In genomic region chr2:32777714-32778113, GRCh38 we compare ENCODE assay signal across 27 cellular contexts.
DNase-seq lines count a peak whose midpoint lies in the region; ATAC-seq, FAIRE-seq and TF ChIP-seq lines count a peak whose summit lies in the region.
"Had no signal": no experiment of that assay in that cellular context is flagged by ENCODE, and none has a peak within 500 bp of the region (broad histone marks: within the 10 kb centered on the region; RNA-seq: fewer than 3 reads in every experiment).

No MANE protein-coding gene starts in this region.

- H3K79me2 ChIP-seq in endothelial cell of umbilical vein (ENCODE audit: control insufficient read depth, insufficient read depth, low read length) = no peaks in the 10 kb centered on the region

- H3K9me3 ChIP-seq in breast epithelium (peaks cover 11 to 14% of the 10 kb centered on the region in 2 donors), A549 (peaks cover 26% of the 10 kb centered on the region), endothelial cell of umbilical vein (replicated peaks; ENCODE audit: control insufficient read depth, insufficient read depth, low read length) (no peaks in the 10 kb centered on the region), small intestine (ENCODE audit: control insufficient read depth, low read depth) (no peaks in the 10 kb centered on the region)
- H3K9me3 ChIP-seq: BE2C had no signal

- dilution Hi-C loops in endothelial cell of umbilical vein (cut with MboI; ENCODE audit: extremely low pct_ligation_motif_present, low sequenced_read_pairs) = no loop called here

- BruUV-seq in endothelial cell of umbilical vein (replicated peaks; lab: Mats Ljungman, UMichigan) = no TSS peak

- H3K9me1 ChIP-seq in endothelial cell of umbilical vein (replicated peaks; ENCODE audit: control insufficient read depth, extremely low read depth, insufficient read depth, low read length) = no peaks in the 10 kb centered on the region

- in situ Hi-C loops in T47D (cut with HindIII; ENCODE audit: low pct_unique_long_range_greater_than_20kb, low sequenced_read_pairs) = no loop called here

- H3K4me1 ChIP-seq in breast epithelium = no peaks in the 10 kb centered on the region
- no peaks in the 10 kb centered on the region for H3K4me1 ChIP-seq in A549
- H3K4me1 ChIP-seq in endothelial cell of umbilical vein (ENCODE audit: control insufficient read depth, extremely low read depth, insufficient read depth, low read length) = peaks cover 2% of the 10 kb centered on the region
- no peaks in the 10 kb centered on the region for H3K4me1 ChIP-seq in small intestine (ENCODE audit: control insufficient read depth in 2 of 2, insufficient read depth in 1 of 2, low read depth in 1 of 2, low read length in 1 of 2)
- H3K4me1 ChIP-seq: BE2C, BLaER1 had no signal

- H3K27ac ChIP-seq in breast epithelium = no peak overlapping the region
- H3K27ac ChIP-seq in A549 = no peak overlapping the region
- no peak overlapping the region for H3K27ac ChIP-seq in endothelial cell of umbilical vein (ENCODE audit: insufficient read depth, low read depth, low read length)
- no peak overlapping the region for H3K27ac ChIP-seq in small intestine (ENCODE audit: low read depth in 1 of 2, low read length in 1 of 2)
- H3K27ac ChIP-seq: 22Rv1, BLaER1 had no signal

- 87% methylated on average over 6 of the region's 6 CpGs for WGBS in A549 (ENCODE audit: missing lambda C conversion rate)
- 59 to 90% (median 70%) methylated on average over 6 of the region's 6 CpGs for WGBS in small intestine, 3 donors

- ATAC-seq in A549 (no peak), GM21515 (IDR thresholded peaks at IDR 0.05; ENCODE audit: unreplicated experiment) (no peak)
- ATAC-seq: GM12878 had no signal

- CTCF ChIA-PET in A549 (lab: Yijun Ruan, JAX) = interaction anchor here (0.9 kb wide), 1 partner anchor 595 kb away, joined by 3 read pairs; no protein-coding TSS in a partner anchor
- CTCF ChIA-PET in endothelial cell of umbilical vein (lab: Charles Lee) = interaction anchor here (0.8 to 1.6 kb wide), 4 partner anchors 20 to 618 kb away, joined by 3 read pairs; no protein-coding TSS in a partner anchor

- H3K9ac ChIP-seq in endothelial cell of umbilical vein (replicated peaks; ENCODE audit: extremely low read depth, insufficient read depth, low read length) = no peak overlapping the region
- H3K9ac ChIP-seq: BLaER1 had no signal

- H3K27me3 ChIP-seq in breast epithelium = no peaks in the 10 kb centered on the region
- H3K27me3 ChIP-seq in endothelial cell of umbilical vein (ENCODE audit: control insufficient read depth in 2 of 2, insufficient read depth in 2 of 2, low read length in 2 of 2) = no peaks in the 10 kb centered on the region
- H3K27me3 ChIP-seq in small intestine (ENCODE audit: control insufficient read depth in 2 of 2, insufficient read depth in 2 of 2, low read length in 2 of 2) = no peaks in the 10 kb centered on the region
- H3K27me3 ChIP-seq: BE2C, BLaER1 had no signal

- intact Hi-C loops in breast epithelium (cut with DNase I; ENCODE audit: low total_unique reads) = no loop called here
- intact Hi-C loops in endothelial cell of umbilical vein (cut with micrococcal nuclease) = no loop called here

- no peak overlapping the region for H3K4me3 ChIP-seq in breast epithelium
- no peak overlapping the region for H3K4me3 ChIP-seq in A549
- no peak overlapping the region for H3K4me3 ChIP-seq in endothelial cell of umbilical vein (replicated peaks in 1 of 3; ENCODE audit: insufficient read depth in 1 of 3, low read depth in 1 of 3, low read length in 3 of 3)
- H3K4me3 ChIP-seq in small intestine (ENCODE audit: low read depth in 1 of 2, low read length in 2 of 2) = no peak overlapping the region
- H3K4me3 ChIP-seq: BLaER1, GM12878 had no signal

- FAIRE-seq in A549 (lab: Jason Lieb, UNC) = peak; percentile 18
- peak; percentile 38 for FAIRE-seq in endothelial cell of umbilical vein (lab: Jason Lieb, UNC)
- FAIRE-seq in small intestine (lab: Jason Lieb, UNC) = no peak
- FAIRE-seq: GM12878, GM12892, GM18507, GM19239 had no signal

- H3K4me2 ChIP-seq in A549 (no peak overlapping the region), endothelial cell of umbilical vein (ENCODE audit: insufficient read depth, low read length) (no peak overlapping the region)
- H3K4me2 ChIP-seq: BLaER1 had no signal

- TF ChIP-seq POLR2A in breast epithelium (IDR thresholded peaks at IDR 0.05) (no peak), A549 (IDR thresholded peaks at IDR 0.05; ENCODE audit: low read length) (no peak), endothelial cell of umbilical vein (IDR thresholded peaks at IDR 0.05; ENCODE audit: low read depth, low read length) (no peak)

- H4K20me1 ChIP-seq in endothelial cell of umbilical vein (replicated peaks; ENCODE audit: control insufficient read depth, extremely low read depth, insufficient read depth, low read length) = no peaks in the 10 kb centered on the region
- H4K20me1 ChIP-seq: BLaER1 had no signal

- peaks cover 5% of the 10 kb centered on the region for H3K36me3 ChIP-seq in breast epithelium
- H3K36me3 ChIP-seq in endothelial cell of umbilical vein (ENCODE audit: control insufficient read depth in 2 of 2, extremely low read depth in 1 of 2, insufficient read depth in 2 of 2, low read length in 2 of 2) = no peaks in the 10 kb centered on the region
- peaks cover 0 to 2% of the 10 kb centered on the region in 2 donors for H3K36me3 ChIP-seq in small intestine (ENCODE audit: control insufficient read depth in 2 of 2, insufficient read depth in 2 of 2, low read length in 2 of 2)
- H3K36me3 ChIP-seq: BE2C had no signal

- TF ChIP-seq RAD21 in A549 (conservative IDR thresholded peaks at IDR 0.05 in 1 of 2, IDR thresholded peaks at IDR 0.05 in 1 of 2) = no peak

- no peak for TF ChIP-seq EP300 in A549 (IDR thresholded peaks at IDR 0.05)

- DNase-seq in T47D (ENCODE audit: low read depth in 1 of 2, low spot score in 1 of 2) = peak; percentile 15 to 21
- DNase-seq in breast epithelium (ENCODE audit: low spot score in 2 of 2) = no peak
- no peak for DNase-seq in A549 (ENCODE audit: low read depth in 1 of 2, low spot score in 1 of 2)
- no peak for DNase-seq in endothelial cell of umbilical vein (ENCODE audit: low read depth, low spot score)
- peak; percentile 62 for DNase-seq in small intestine
- DNase-seq in GM19238 (ENCODE audit: insufficient read length, low spot score) = no peak
- DNase-seq: ACHN; BE2C; C1 segment of cervical spinal cord; CD4-positive, alpha-beta memory T cell; CD4-positive, CD25-positive, alpha-beta regulatory T cell; CD8-positive, alpha-beta memory T cell; COR-L47; DMS 273 treated with DMSO at 0.1 percent for 48 hours; DMS153; DMS53; DMS79; DND-41; EL; GDM1 had no signal

- TF ChIP-seq CTCF in breast epithelium (IDR thresholded peaks at IDR 0.05) = no peak
- no peak for TF ChIP-seq CTCF in A549 (IDR thresholded peaks at IDR 0.05)
- TF ChIP-seq CTCF in endothelial cell of umbilical vein (IDR thresholded peaks at IDR 0.05; ENCODE audit: extremely low read depth in 1 of 2, insufficient read depth in 1 of 2, low read depth in 1 of 2, low read length in 2 of 2) = no peak

- POLR2A ChIA-PET in A549 (lab: Yijun Ruan, JAX) (no interaction called here), endothelial cell of umbilical vein (lab: Charles Lee) (no interaction called here)

- no peak overlapping the region for H2AFZ ChIP-seq in endothelial cell of umbilical vein (ENCODE audit: low read depth, low read length)

TF ChIP-seq in A549, 52 proteins besides CTCF, POLR2A, EP300 and RAD21 (continues in another document):
- TF ChIP-seq CHD4 (IDR thresholded peaks at IDR 0.05; ENCODE audit: borderline replicate concordance) = no peak
- TF ChIP-seq BHLHE40 (IDR thresholded peaks at IDR 0.05; ENCODE audit: low read depth, low read length) = no peak
- no peak for TF ChIP-seq MAX (IDR thresholded peaks at IDR 0.05)
- TF ChIP-seq FOXS1 (CRISPR knock-in tag; IDR thresholded peaks at IDR 0.05) = no peak
- no peak for TF ChIP-seq PBX3 (IDR thresholded peaks at IDR 0.05)
- no peak for TF ChIP-seq JUN (IDR thresholded peaks at IDR 0.05)

TF ChIP-seq in endothelial cell of umbilical vein, 7 proteins besides CTCF, POLR2A, EP300 and RAD21:
- TF ChIP-seq JUN (IDR thresholded peaks at IDR 0.05; ENCODE audit: borderline replicate concordance, insufficient read depth, insufficient read length, low read depth) = no peak
- TF ChIP-seq EZH2 (IDR thresholded peaks at IDR 0.05; ENCODE audit: borderline replicate concordance, low read depth, low read length, severe bottlenecking) = no peak
- no peak for TF ChIP-seq POLR2AphosphoS5 (IDR thresholded peaks at IDR 0.05; ENCODE audit: insufficient read depth, low read depth, low read length)
- TF ChIP-seq MYC (IDR thresholded peaks at IDR 0.05; ENCODE audit: low read depth, low read length) = no peak
- no peak for TF ChIP-seq FOS (IDR thresholded peaks at IDR 0.05; ENCODE audit: borderline replicate concordance, insufficient read depth, low read length)
- no peak for TF ChIP-seq MAX (IDR thresholded peaks at IDR 0.05; ENCODE audit: insufficient read depth, insufficient read length)

Comparison
In these comparisons a context has a peak if more than half of its experiments do, and no peak if none do; other contexts are left out.
1. DNase-seq: peak in T47D (2 of 2) and small intestine (single experiment); none in breast epithelium (0 of 2), A549 (0 of 2), endothelial cell of umbilical vein (single experiment) and GM19238 (single experiment).